ENCODE assay signal across 24 cellular contexts in genomic region chr10:100810835-100811116, GRCh38.
DNase-seq lines count a peak whose midpoint lies in the region; ATAC-seq and TF ChIP-seq lines count a peak whose summit lies in the region.
"Had no signal": no experiment of that assay in that cellular context is flagged by ENCODE, and none has a peak within 500 bp of the region (broad histone marks: within the 10 kb centered on the region; RNA-seq: fewer than 3 reads in every experiment).

No MANE protein-coding gene starts in this region.

- no peaks in the 10 kb centered on the region for H3K36me3 Mint-ChIP-seq in MCF 10A (ENCODE audit: insufficient read depth, unreplicated experiment)
- H3K36me3 Mint-ChIP-seq: CD14-positive monocyte; CD4-positive, alpha-beta memory T cell; CD4-positive, CD25-positive, alpha-beta regulatory T cell; CD8-positive, alpha-beta memory T cell had no signal

- H3K4me2 ChIP-seq in osteoblast (ENCODE audit: insufficient read depth, low read length): no peak overlapping the region
- H3K4me2 ChIP-seq: BLaER1 had no signal

- H3K27me3 ChIP-seq in body of pancreas (no peaks in the 10 kb centered on the region), osteoblast (ENCODE audit: insufficient read depth, low read length) (peaks cover 85% of the 10 kb centered on the region), sigmoid colon (peaks cover 6 to 82% (median 47%) of the 10 kb centered on the region in 3 donors)
- H3K27me3 ChIP-seq: BE2C, BLaER1 had no signal

- no peak overlapping the region for H3K27ac ChIP-seq in body of pancreas
- H3K27ac ChIP-seq in osteoblast (ENCODE audit: low read depth, low read length): no peak overlapping the region
- H3K27ac ChIP-seq in sigmoid colon: no peak overlapping the region
- H3K27ac ChIP-seq: BLaER1 had no signal

- TF ChIP-seq CTCF in body of pancreas (IDR thresholded peaks at IDR 0.05): no peak
- TF ChIP-seq CTCF in osteoblast (IDR thresholded peaks at IDR 0.05; ENCODE audit: extremely low read depth, low read depth, low read length): no peak
- no peak for TF ChIP-seq CTCF in sigmoid colon (IDR thresholded peaks at IDR 0.05)
- no peak for TF ChIP-seq CTCF in MCF 10A (IDR thresholded peaks at IDR 0.05; ENCODE audit: unreplicated experiment)

- H3K4me3 ChIP-seq in body of pancreas: no peak overlapping the region
- no peak overlapping the region for H3K4me3 ChIP-seq in osteoblast (ENCODE audit: insufficient read depth, low read length)
- no peak overlapping the region for H3K4me3 ChIP-seq in sigmoid colon
- H3K4me3 ChIP-seq: BLaER1, GM12878 had no signal

- H3K9me3 Mint-ChIP-seq in MCF 10A (ENCODE audit: unreplicated experiment): no peaks in the 10 kb centered on the region
- H3K9me3 Mint-ChIP-seq: CD14-positive monocyte; CD4-positive, alpha-beta memory T cell; CD4-positive, CD25-positive, alpha-beta regulatory T cell; CD8-positive, alpha-beta memory T cell had no signal

- POLR2A ChIA-PET in MCF 10A (lab: Yijun Ruan, JAX): no interaction called here

- no TSS peak for BruUV-seq in MCF 10A (replicated peaks; lab: Mats Ljungman, UMichigan)

- no peak for TF ChIP-seq EP300 in sigmoid colon (IDR thresholded peaks at IDR 0.05)

- no peaks in the 10 kb centered on the region for H3K79me2 ChIP-seq in osteoblast (ENCODE audit: insufficient read depth, low read length)

- H3K4me3 Mint-ChIP-seq in MCF 10A (ENCODE audit: unreplicated experiment): no peak overlapping the region
- H3K4me3 Mint-ChIP-seq: CD14-positive monocyte; CD4-positive, alpha-beta memory T cell; CD4-positive, CD25-positive, alpha-beta regulatory T cell; CD8-positive, alpha-beta memory T cell had no signal

- CTCF ChIA-PET in MCF 10A (lab: Yijun Ruan, JAX): interaction anchor here (0.5 to 0.6 kb wide), 2 partner anchors 47 to 494 kb away, joined by 3 to 4 read pairs; no protein-coding TSS in a partner anchor

- H3K36me3 ChIP-seq in body of pancreas (replicated peaks in 1 of 2; ENCODE audit: insufficient read depth in 1 of 2, low read depth in 2 of 2) (no peaks in the 10 kb centered on the region), osteoblast (ENCODE audit: insufficient read depth, low read length) (no peaks in the 10 kb centered on the region), sigmoid colon (no peaks in the 10 kb centered on the region)
- H3K36me3 ChIP-seq: BE2C, BLaER1 had no signal

- H3K27ac Mint-ChIP-seq in MCF 10A (ENCODE audit: low read depth, unreplicated experiment): no peak overlapping the region
- H3K27ac Mint-ChIP-seq: CD4-positive, alpha-beta memory T cell; CD4-positive, CD25-positive, alpha-beta regulatory T cell; CD8-positive, alpha-beta memory T cell had no signal

- DNase-seq in body of pancreas (peak; percentile 26 to 49 (median 30)), osteoblast (ENCODE audit: insufficient read length, low spot score, missing footprints) (peak; percentile 46), sigmoid colon (peak; percentile 35), DMS 273 (lab: John Stamatoyannopoulos, UW; ENCODE audit: unreplicated experiment) (no peak), MCF 10A (ENCODE audit: unreplicated experiment) (no peak), COLO829 (ENCODE audit: low spot score) (no peak)
- DNase-seq: 8988T; ACHN; BE2C; Caco-2; Calu3; CD4-positive, alpha-beta memory T cell; CD4-positive, CD25-positive, alpha-beta regulatory T cell; DMS 273 treated with DMSO at 0.1 percent for 48 hours; DMS153; DMS53; DMS79; DND-41; EL; GDM1 had no signal

- H3K4me1 ChIP-seq in body of pancreas (peaks cover 12% of the 10 kb centered on the region), osteoblast (ENCODE audit: insufficient read depth, low read length) (no peaks in the 10 kb centered on the region), sigmoid colon (no peaks in the 10 kb centered on the region)
- H3K4me1 ChIP-seq: BE2C, BLaER1, Caco-2 had no signal

- ATAC-seq in body of pancreas: peak; percentile 66
- ATAC-seq: GM12878 had no signal

- H2AFZ ChIP-seq in osteoblast (ENCODE audit: low read length): no peak overlapping the region

- no peaks in the 10 kb centered on the region for H3K4me1 Mint-ChIP-seq in MCF 10A (ENCODE audit: insufficient read depth, unreplicated experiment)
- H3K4me1 Mint-ChIP-seq: CD14-positive monocyte; CD4-positive, alpha-beta memory T cell; CD4-positive, CD25-positive, alpha-beta regulatory T cell; CD8-positive, alpha-beta memory T cell had no signal

- 37 to 44% methylated on average over 7 of the region's 7 CpGs for WGBS in body of pancreas, 2 donors
- WGBS in sigmoid colon, 2 donors: 86 to 88% methylated on average over 7 of the region's 7 CpGs

- intact Hi-C loops in body of pancreas (cut with DNase I): no loop called here
- intact Hi-C loops in sigmoid colon (cut with DNase I): no loop called here
- intact Hi-C loops in MCF 10A (cut with micrococcal nuclease): no loop called here

- H4K20me1 ChIP-seq in osteoblast (ENCODE audit: insufficient read depth, low read length): no peaks in the 10 kb centered on the region
- H4K20me1 ChIP-seq: BLaER1 had no signal

- peaks cover 93% of the 10 kb centered on the region for H3K27me3 Mint-ChIP-seq in MCF 10A (ENCODE audit: insufficient read depth, unreplicated experiment)

- TF ChIP-seq POLR2A in body of pancreas (IDR thresholded peaks at IDR 0.05) (no peak), sigmoid colon (IDR thresholded peaks at IDR 0.05) (no peak)

- H3K9me3 ChIP-seq in body of pancreas (no peaks in the 10 kb centered on the region), osteoblast (ENCODE audit: low read depth, low read length) (no peaks in the 10 kb centered on the region), sigmoid colon (no peaks in the 10 kb centered on the region)
- H3K9me3 ChIP-seq: BE2C, BLaER1, Caco-2 had no signal

Comparison
In these comparisons a context has a peak if more than half of its experiments do, and no peak if none do; other contexts are left out.
1. DNase-seq: peak in body of pancreas (4 of 4), osteoblast (single experiment) and sigmoid colon (single experiment); none in DMS 273 (single experiment), MCF 10A (single experiment) and COLO829 (single experiment).